ENCODE assay signal across 19 cellular contexts in genomic region chr5:55052383-55052931, GRCh38. TPM values are rescaled to one million over a fixed set of nuclear protein-coding genes. Genes with fewer than 3 reads are reported as not detected.
DNase-seq lines count a peak whose midpoint lies in the region; FAIRE-seq and TF ChIP-seq lines count a peak whose summit lies in the region.
"Had no signal": no experiment of that assay in that cellular context is flagged by ENCODE, and none has a peak within 500 bp of the region (broad histone marks: within the 10 kb centered on the region; RNA-seq: fewer than 3 reads in every experiment).

No MANE protein-coding gene starts in this region.

- H2AFZ ChIP-seq in astrocyte (ENCODE audit: low read depth, low read length): no peak overlapping the region

- H3K27me3 ChIP-seq in astrocyte (ENCODE audit: insufficient read depth, low read length): no peaks in the 10 kb centered on the region
- H3K27me3 ChIP-seq in vagina: no peaks in the 10 kb centered on the region
- no peaks in the 10 kb centered on the region for H3K27me3 ChIP-seq in BE2C
- H3K27me3 ChIP-seq: MG63 had no signal

- intact Hi-C loops in vagina (cut with DNase I): no loop called here

- H3K4me3 ChIP-seq in astrocyte (ENCODE audit: insufficient read depth, low read depth, low read length) (no peak overlapping the region), vagina (no peak overlapping the region), BE2C (ENCODE audit: low read depth, low read length) (no peak overlapping the region)
- H3K4me3 ChIP-seq: GM12878, MG63 had no signal

- H3K4me1 Mint-ChIP-seq in astrocyte (ENCODE audit: low read depth, unreplicated experiment): no peaks in the 10 kb centered on the region

- no peaks in the 10 kb centered on the region for H4K20me1 ChIP-seq in astrocyte (ENCODE audit: insufficient read depth, low read length)

- H3K4me1 ChIP-seq in astrocyte (ENCODE audit: insufficient read depth, low read length): no peaks in the 10 kb centered on the region
- no peaks in the 10 kb centered on the region for H3K4me1 ChIP-seq in vagina
- no peaks in the 10 kb centered on the region for H3K4me1 ChIP-seq in BE2C

- TF ChIP-seq CTCF in astrocyte (IDR thresholded peaks at IDR 0.05; ENCODE audit: insufficient read depth, low read depth, low read length): no peak
- no peak for TF ChIP-seq CTCF in vagina (IDR thresholded peaks at IDR 0.05)
- TF ChIP-seq CTCF in BE2C (IDR thresholded peaks at IDR 0.05; ENCODE audit: low read depth, low read length): no peak

- DNase-seq in DMS53 (lab: John Stamatoyannopoulos, UW) (peak; percentile 5), DMS53 treated with DMSO at 0.1 percent for 48 hours (lab: John Stamatoyannopoulos, UW; ENCODE audit: unreplicated experiment) (no peak), HPDE6-E6E7 (ENCODE audit: extremely low spot score) (peak; percentile 21), astrocyte (ENCODE audit: low read depth) (no peak), iris pigment epithelial cell (ENCODE audit: low read depth) (peak; percentile 80), vagina (ENCODE audit: extremely low spot score in 2 of 2) (no peak), C1 segment of cervical spinal cord (lab: John Stamatoyannopoulos, UW) (no peak), BE2C (no peak)
- DNase-seq: MG63, NCI-H1105 treated with DMSO at 0.1 percent for 48 hours, NCI-H187 treated with DMSO at 0.1 percent for 48 hours, NCI-H446, Right ventricle myocardium superior, SK-N-SH had no signal

- no peak for TF ChIP-seq POLR2A in vagina (IDR thresholded peaks at IDR 0.05)

- no peak overlapping the region for H3K9ac ChIP-seq in astrocyte (ENCODE audit: low read length)
- H3K9ac ChIP-seq: KMS-11, SK-N-SH had no signal

- peak; percentile 17 for FAIRE-seq in astrocyte (lab: Jason Lieb, UNC)
- FAIRE-seq: GM12878, GM18507 had no signal

- no peak overlapping the region for H3K4me2 ChIP-seq in astrocyte (ENCODE audit: low read length)
- H3K4me2 ChIP-seq: KMS-11, SK-N-SH had no signal

- H3K27ac ChIP-seq in astrocyte (ENCODE audit: low read depth, low read length) (no peak overlapping the region), vagina (no peak overlapping the region)
- H3K27ac ChIP-seq: 22Rv1, C4-2B, KMS-11 had no signal

- H3K36me3 Mint-ChIP-seq in astrocyte (ENCODE audit: low read depth, unreplicated experiment): no peaks in the 10 kb centered on the region

- H3K36me3 ChIP-seq in astrocyte (ENCODE audit: insufficient read depth, low read length): no peaks in the 10 kb centered on the region
- H3K36me3 ChIP-seq in vagina: no peaks in the 10 kb centered on the region
- H3K36me3 ChIP-seq in BE2C: no peaks in the 10 kb centered on the region
- H3K36me3 ChIP-seq: MG63 had no signal

- peaks cover 17% of the 10 kb centered on the region for H3K9me3 Mint-ChIP-seq in astrocyte (ENCODE audit: unreplicated experiment)

- no peak overlapping the region for H3K4me3 Mint-ChIP-seq in astrocyte (ENCODE audit: unreplicated experiment)

- no peak overlapping the region for H3K27ac Mint-ChIP-seq in astrocyte (ENCODE audit: unreplicated experiment)

- no peaks in the 10 kb centered on the region for H3K79me2 ChIP-seq in astrocyte (ENCODE audit: insufficient read depth, low read length)

- no peaks in the 10 kb centered on the region for H3K9me3 ChIP-seq in astrocyte (ENCODE audit: insufficient read depth, low read depth, low read length)
- no peaks in the 10 kb centered on the region for H3K9me3 ChIP-seq in vagina
- no peaks in the 10 kb centered on the region; the same call in 1 of the 2 replicates for H3K9me3 ChIP-seq in BE2C
- H3K9me3 ChIP-seq: SK-N-SH had no signal

- H3K27me3 Mint-ChIP-seq in astrocyte (ENCODE audit: low read depth, unreplicated experiment): no peaks in the 10 kb centered on the region

RNA-seq across cellular contexts. Expression of gene GZMK, which starts 28.4 kb away (rescaled TPM):
- total RNA-seq in astrocyte (not detected in 2 replicates), vagina (9.1 TPM)
- polyA plus RNA-seq in BE2C (2012; ENCODE audit: insufficient read depth, insufficient read length, low read depth): not detected
- total RNA-seq: GM12878 had no signal
- polyA plus RNA-seq: SK-N-SH had no signal

RNA-seq across cellular contexts. Expression of gene GZMA, which starts 50.0 kb away (rescaled TPM):
- 1.7 and 2.6 TPM in 2 replicates for total RNA-seq in astrocyte
- 1.2 TPM for total RNA-seq in vagina
- not detected for polyA plus RNA-seq in BE2C (2012; ENCODE audit: insufficient read depth, insufficient read length, low read depth)
- total RNA-seq: GM12878 had no signal

Comparison
In these comparisons a context has a peak if more than half of its experiments do, and no peak if none do; other contexts are left out.
1. DNase-seq: peak in DMS53 (single experiment), HPDE6-E6E7 (single experiment) and iris pigment epithelial cell (single experiment); none in DMS53 treated with DMSO at 0.1 percent for 48 hours (single experiment), astrocyte (single experiment), vagina (0 of 2), C1 segment of cervical spinal cord (0 of 14) and BE2C (single experiment).